1 cellular context compared by ENCODE assay signal in genomic region chr19:18428837-18429674, GRCh38.
TF ChIP-seq lines count a peak whose summit lies in the region.

No MANE protein-coding gene starts in this region.

TF ChIP-seq in HEK293, 187 proteins besides CTCF, POLR2A, EP300 and RAD21 (continued from another document and continues in another):
- no peak for TF ChIP-seq ZNF202 (tag by site-specific recombination; IDR thresholded peaks at IDR 0.05; ENCODE audit: borderline replicate concordance)
- TF ChIP-seq ZNF148 (tag by site-specific recombination; IDR thresholded peaks at IDR 0.05; ENCODE audit: borderline replicate concordance) = no peak
- TF ChIP-seq FEZF1 (tag by site-specific recombination; IDR thresholded peaks at IDR 0.05) = no peak
- peak; percentile 52; the same call in 1 of the 2 replicates for TF ChIP-seq ZBTB20 (tag by site-specific recombination; IDR thresholded peaks at IDR 0.05)
- peak; percentile 73; the same call in 1 of the 2 replicates for TF ChIP-seq KLF17 (tag by site-specific recombination; IDR thresholded peaks at IDR 0.05)
- no peak for TF ChIP-seq ZNF223 (tag by site-specific recombination; IDR thresholded peaks at IDR 0.05)
- TF ChIP-seq ZNF677 (tag by site-specific recombination; IDR thresholded peaks at IDR 0.05) = no peak
- TF ChIP-seq ZNF555 (tag by site-specific recombination; conservative IDR thresholded peaks at IDR 0.05) = no peak
- TF ChIP-seq ZBTB6 (tag by site-specific recombination; IDR thresholded peaks at IDR 0.05) = peak; percentile 40
- TF ChIP-seq ZNF391 (tag by site-specific recombination; IDR thresholded peaks at IDR 0.05; ENCODE audit: borderline replicate concordance, low read depth) = no peak
- TF ChIP-seq ZNF140 (tag by site-specific recombination; IDR thresholded peaks at IDR 0.05) = no peak
- no peak for TF ChIP-seq ZNF133 (tag by site-specific recombination; IDR thresholded peaks at IDR 0.05)
- TF ChIP-seq BCL11B (tag by site-specific recombination; IDR thresholded peaks at IDR 0.05; ENCODE audit: low read depth) = 0 out of 2 replicates have a peak, but pooled peaks have one; percentile 48
- TF ChIP-seq ZNF114 (tag by site-specific recombination; IDR thresholded peaks at IDR 0.05) = no peak
- peak; percentile 84 for TF ChIP-seq ZNF596 (tag by site-specific recombination; IDR thresholded peaks at IDR 0.05)
- peak; percentile 15; the same call in 1 of the 2 replicates for TF ChIP-seq BCL11A (tag by site-specific recombination; IDR thresholded peaks at IDR 0.05; ENCODE audit: low read depth)
- peak; percentile 92 for TF ChIP-seq ZBTB26 (tag by site-specific recombination; optimal IDR thresholded peaks at IDR 0.05)
- no peak for TF ChIP-seq ZNF19 (tag by site-specific recombination; IDR thresholded peaks at IDR 0.05; ENCODE audit: low read depth)
- TF ChIP-seq KLF8 (tag by site-specific recombination; IDR thresholded peaks at IDR 0.05) = peak; percentile 83
- TF ChIP-seq ZFP69B (tag by site-specific recombination; IDR thresholded peaks at IDR 0.05) = no peak
- no peak for TF ChIP-seq ZNF626 (tag by site-specific recombination; IDR thresholded peaks at IDR 0.05)
- TF ChIP-seq ZNF394 (tag by site-specific recombination; IDR thresholded peaks at IDR 0.05; ENCODE audit: borderline replicate concordance) = 0 out of 2 replicates have a peak, but pooled peaks have one; percentile 12
- no peak for TF ChIP-seq ZNF621 (tag by site-specific recombination; IDR thresholded peaks at IDR 0.05)
- no peak for TF ChIP-seq ZNF169 (tag by site-specific recombination; IDR thresholded peaks at IDR 0.05)
- TF ChIP-seq ZNF211 (tag by site-specific recombination; IDR thresholded peaks at IDR 0.05; ENCODE audit: low read depth) = no peak
- TF ChIP-seq ZNF549 (tag by site-specific recombination; IDR thresholded peaks at IDR 0.05) = no peak
- TF ChIP-seq ZNF324 (tag by site-specific recombination; IDR thresholded peaks at IDR 0.05) = no peak; the same call in 1 of the 2 replicates
- no peak for TF ChIP-seq YY2 (tag by site-specific recombination; IDR thresholded peaks at IDR 0.05)
- TF ChIP-seq ZNF274 (IDR thresholded peaks at IDR 0.05; ENCODE audit: low read length) = no peak
- no peak for TF ChIP-seq ZNF274 (tag by site-specific recombination; IDR thresholded peaks at IDR 0.05; ENCODE audit: borderline replicate concordance)
- TF ChIP-seq ZNF404 (tag by site-specific recombination; IDR thresholded peaks at IDR 0.05) = no peak
- TF ChIP-seq ZNF580 (tag by site-specific recombination; IDR thresholded peaks at IDR 0.05) = no peak
- TF ChIP-seq ZNF138 (tag by site-specific recombination; IDR thresholded peaks at IDR 0.05; ENCODE audit: borderline replicate concordance) = no peak
- TF ChIP-seq ZNF157 (tag by site-specific recombination; IDR thresholded peaks at IDR 0.05) = no peak
- no peak for TF ChIP-seq ZNF473 (tag by site-specific recombination; IDR thresholded peaks at IDR 0.05)
- TF ChIP-seq ZNF513 (tag by site-specific recombination; IDR thresholded peaks at IDR 0.05) = no peak
- peak; percentile 49; the same call in 1 of the 2 replicates for TF ChIP-seq ZBTB21 (tag by site-specific recombination; IDR thresholded peaks at IDR 0.05)
- TF ChIP-seq KLF16 (tag by site-specific recombination; IDR thresholded peaks at IDR 0.05) = peak; percentile 46; the same call in 1 of the 2 replicates
- no peak for TF ChIP-seq ZNF488 (tag by site-specific recombination; IDR thresholded peaks at IDR 0.05)
- no peak for TF ChIP-seq ZNF792 (tag by site-specific recombination; IDR thresholded peaks at IDR 0.05)
- TF ChIP-seq ZBTB49 (tag by site-specific recombination; IDR thresholded peaks at IDR 0.05; ENCODE audit: low read depth) = no peak
- no peak for TF ChIP-seq ZNF248 (tag by site-specific recombination; IDR thresholded peaks at IDR 0.05)
- TF ChIP-seq YY1 (tag by site-specific recombination; IDR thresholded peaks at IDR 0.05) = no peak
- TF ChIP-seq SP3 (tag by site-specific recombination; IDR thresholded peaks at IDR 0.05) = peak; percentile 73
- no peak for TF ChIP-seq SCRT2 (tag by site-specific recombination; IDR thresholded peaks at IDR 0.05)
- TF ChIP-seq SP7 (tag by site-specific recombination; IDR thresholded peaks at IDR 0.05) = peak; percentile 61
- TF ChIP-seq REPIN1 (tag by site-specific recombination; IDR thresholded peaks at IDR 0.05; ENCODE audit: low read depth) = no peak
- no peak for TF ChIP-seq PRDM2 (tag by site-specific recombination; IDR thresholded peaks at IDR 0.05; ENCODE audit: borderline replicate concordance)
- peak; percentile 55 for TF ChIP-seq ZNF341 (tag by site-specific recombination; IDR thresholded peaks at IDR 0.05; ENCODE audit: low read depth)
- TF ChIP-seq ZNF76 (tag by site-specific recombination; IDR thresholded peaks at IDR 0.05; ENCODE audit: borderline replicate concordance, low read depth) = peak; percentile 38; the same call in 1 of the 2 replicates
